Comparison of ENCODE assay signal across 10 cellular contexts in the genomic region with DNA sequence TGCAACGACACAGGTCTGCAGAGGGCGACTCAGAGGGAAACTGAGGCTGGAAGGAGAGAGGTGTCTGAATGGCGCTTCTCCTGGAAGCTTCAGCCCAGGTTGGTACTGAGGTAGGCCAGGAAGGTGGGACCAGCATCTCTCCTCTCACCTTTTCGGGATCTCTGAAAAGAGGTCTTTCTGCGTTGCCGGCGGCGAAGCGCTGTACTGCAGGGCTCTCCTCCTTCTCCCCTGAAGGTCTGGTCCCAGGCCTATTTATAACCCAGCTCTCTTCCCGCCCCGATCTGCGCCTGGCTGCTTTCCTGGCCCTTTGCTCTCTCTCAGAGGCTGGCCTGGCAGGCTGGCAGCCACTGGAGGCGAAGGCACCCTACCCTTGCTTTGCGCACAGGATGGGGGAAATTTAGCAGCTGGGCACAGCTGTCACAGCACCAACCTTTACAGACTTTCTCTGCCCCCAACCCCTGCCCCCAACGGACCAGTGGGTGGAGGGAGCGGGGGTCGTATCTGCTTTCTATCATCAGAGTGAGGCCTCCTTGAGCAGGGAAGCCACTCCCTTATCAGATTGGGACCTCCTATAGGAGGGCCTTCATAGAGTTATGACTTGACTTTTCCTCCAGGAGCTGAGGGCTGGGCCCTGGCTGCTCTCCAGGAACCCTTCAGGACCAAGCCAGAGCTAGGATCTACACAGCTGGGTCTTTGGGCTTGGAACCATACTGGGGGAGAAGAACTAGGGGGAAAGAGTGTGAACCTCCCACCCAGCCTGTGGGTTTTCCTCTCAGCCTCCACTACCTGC. TPM values are rescaled to one million over a fixed set of nuclear protein-coding genes. Genes with fewer than 3 reads are reported as not detected.
A peak's percentile ranks its signal among the peaks of the same experiment; 100 is the strongest.
DNase-seq lines count a peak whose midpoint lies in the region; ATAC-seq and TF ChIP-seq lines count a peak whose summit lies in the region.
"Had no signal": no experiment of that assay in that cellular context is flagged by ENCODE, and none has a peak within 500 bp of the region (broad histone marks: within the 10 kb centered on the region; RNA-seq: fewer than 3 reads in every experiment).

No MANE protein-coding gene starts in this region.

- no peak for TF ChIP-seq EP300 in ovary (IDR thresholded peaks at IDR 0.05)

- H3K4me3 ChIP-seq in CD8-positive, alpha-beta memory T cell (ENCODE audit: low read length), result peak overlapping the region; percentile 45
- H3K4me3 ChIP-seq in right atrium auricular region (peak overlapping the region; percentile 38 to 65), ovary (peak overlapping the region; percentile 30)

- H3K36me3 ChIP-seq in CD8-positive, alpha-beta memory T cell (ENCODE audit: insufficient read depth, low read length), result no peaks in the 10 kb centered on the region
- no peaks in the 10 kb centered on the region for H3K36me3 ChIP-seq in right atrium auricular region
- H3K36me3 ChIP-seq in ovary, result no peaks in the 10 kb centered on the region

- H3K27ac Mint-ChIP-seq in CD8-positive, alpha-beta memory T cell, result peak overlapping the region in 1 of 8 donors; percentile 43
- no peak overlapping the region for H3K27ac Mint-ChIP-seq in WTC11
- no peak overlapping the region for H3K27ac Mint-ChIP-seq in activated CD8-positive, alpha-beta T cell treated with anti-CD3 and anti-CD28 coated beads for 36 hours
- H3K27ac Mint-ChIP-seq: activated CD4-positive, alpha-beta T cell treated with anti-CD3 and anti-CD28 coated beads for 36 hours had no signal

- H3K9me3 Mint-ChIP-seq in CD8-positive, alpha-beta memory T cell, result peaks cover 0 to 4% (median 0%) of the 10 kb centered on the region in 5 donors
- H3K9me3 Mint-ChIP-seq in WTC11, result no peaks in the 10 kb centered on the region
- no peaks in the 10 kb centered on the region for H3K9me3 Mint-ChIP-seq in activated CD8-positive, alpha-beta T cell treated with anti-CD3 and anti-CD28 coated beads for 36 hours

- POLR2A ChIA-PET in CD8-positive, alpha-beta memory T cell (lab: Charles Lee), result no interaction called here
- POLR2A ChIA-PET in WTC11 (lab: Charles Lee), result interaction anchor here (1.4 kb wide), 1 partner anchor 177 kb away, joined by 4 read pairs; no protein-coding TSS in a partner anchor
- POLR2A ChIA-PET in GM10248 (lab: Yijun Ruan, JAX), result no interaction called here
- POLR2A ChIA-PET in activated CD8-positive, alpha-beta T cell treated with anti-CD3 and anti-CD28 coated beads for 36 hours (lab: Charles Lee), result interaction anchor here (0.9 kb wide), 1 partner anchor 37 kb away, joined by 3 read pairs; no protein-coding TSS in a partner anchor

- WGBS in ovary, 3 donors, result 17 to 35% (median 23%) methylated on average over 17 of the region's 17 CpGs

- H3K4me1 ChIP-seq in CD8-positive, alpha-beta memory T cell (ENCODE audit: insufficient read depth, low read length), result peaks cover 24% of the 10 kb centered on the region
- H3K4me1 ChIP-seq in right atrium auricular region, result peaks cover 0 to 91% of the 10 kb centered on the region in 2 donors
- no peaks in the 10 kb centered on the region for H3K4me1 ChIP-seq in ovary (ENCODE audit: insufficient read depth)

- TF ChIP-seq CTCF in WTC11 (IDR thresholded peaks at IDR 0.05) (no peak), right atrium auricular region (IDR thresholded peaks at IDR 0.05) (no peak), ovary (IDR thresholded peaks at IDR 0.05) (no peak), GM10248 (IDR thresholded peaks at IDR 0.05; ENCODE audit: control extremely low read depth, extremely low read depth, low read depth, missing control alignments) (no peak)
- no peak for TF ChIP-seq CTCF in activated CD8-positive, alpha-beta T cell treated with anti-CD3 and anti-CD28 coated beads for 36 hours (IDR thresholded peaks at IDR 0.05)

- H3K27me3 ChIP-seq in CD8-positive, alpha-beta memory T cell (ENCODE audit: insufficient read depth, low read length, poor library complexity, severe bottlenecking), result peaks cover 16% of the 10 kb centered on the region
- no peaks in the 10 kb centered on the region for H3K27me3 ChIP-seq in right atrium auricular region
- no peaks in the 10 kb centered on the region for H3K27me3 ChIP-seq in ovary

- peaks cover 37 to 60% (median 42%) of the 10 kb centered on the region in 3 donors for H3K4me1 Mint-ChIP-seq in CD8-positive, alpha-beta memory T cell
- H3K4me1 Mint-ChIP-seq in WTC11, result peaks cover 67% of the 10 kb centered on the region
- H3K4me1 Mint-ChIP-seq in activated CD8-positive, alpha-beta T cell treated with anti-CD3 and anti-CD28 coated beads for 36 hours (ENCODE audit: low read depth), result peaks cover 12% of the 10 kb centered on the region

- TF ChIP-seq POLR2A in ovary (IDR thresholded peaks at IDR 0.05), result no peak

- DNase-seq in CD8-positive, alpha-beta memory T cell, result no peak
- DNase-seq in WTC11 (ENCODE audit: low spot score) (peak; percentile 52), right atrium auricular region (ENCODE audit: low spot score) (no peak), ovary (no peak), GM10248 (ENCODE audit: extremely low spot score) (no peak), GF-D8 (lab: John Stamatoyannopoulos, UW) (no peak)
- no peak for DNase-seq in activated CD8-positive, alpha-beta T cell treated with anti-CD3 and anti-CD28 coated beads for 36 hours
- DNase-seq: NCI-H1930 had no signal

- ATAC-seq in WTC11, result peak; percentile 12
- no peak for ATAC-seq in HG03025 (IDR thresholded peaks at IDR 0.05; ENCODE audit: low FRiP score, unreplicated experiment)
- no peak for ATAC-seq in activated CD8-positive, alpha-beta T cell treated with anti-CD3 and anti-CD28 coated beads for 36 hours

- no peaks in the 10 kb centered on the region for H3K9me3 ChIP-seq in CD8-positive, alpha-beta memory T cell (ENCODE audit: low read length)
- H3K9me3 ChIP-seq in right atrium auricular region (no peaks in the 10 kb centered on the region), ovary (no peaks in the 10 kb centered on the region)

- H3K27ac ChIP-seq in CD8-positive, alpha-beta memory T cell (ENCODE audit: low read depth, low read length), result no peak overlapping the region
- H3K27ac ChIP-seq in right atrium auricular region (peak overlapping the region; percentile 88 to 93), ovary (no peak overlapping the region)

- intact Hi-C loops in ovary (cut with DNase I), result no loop called here
- intact Hi-C loops in activated CD8-positive, alpha-beta T cell treated with anti-CD3 and anti-CD28 coated beads for 36 hours (cut with micrococcal nuclease), result no loop called here

- peak overlapping the region; percentile 28 to 91 (median 64) for H3K4me3 Mint-ChIP-seq in CD8-positive, alpha-beta memory T cell
- peak overlapping the region; percentile 65 for H3K4me3 Mint-ChIP-seq in WTC11
- H3K4me3 Mint-ChIP-seq in activated CD8-positive, alpha-beta T cell treated with anti-CD3 and anti-CD28 coated beads for 36 hours, result no peak overlapping the region

- H3K36me3 Mint-ChIP-seq in CD8-positive, alpha-beta memory T cell, result no peaks in the 10 kb centered on the region
- H3K36me3 Mint-ChIP-seq in WTC11, result peaks cover 3% of the 10 kb centered on the region; the same call in 1 of the 2 replicates
- H3K36me3 Mint-ChIP-seq in activated CD8-positive, alpha-beta T cell treated with anti-CD3 and anti-CD28 coated beads for 36 hours (ENCODE audit: low read depth), result no peaks in the 10 kb centered on the region

- CTCF ChIA-PET in CD8-positive, alpha-beta memory T cell (lab: Charles Lee), result interaction anchor here (1.4 to 1.7 kb wide), 2 partner anchors 16 to 37 kb away, joined by 3 to 4 read pairs; no protein-coding TSS in a partner anchor
- CTCF ChIA-PET in WTC11 (lab: Charles Lee), result interaction anchor here (1.0 to 10.2 kb wide), 17 partner anchors 11 to 354 kb away, joined by 3 to 108 read pairs (median 5); a partner anchor contains a TSS
- CTCF ChIA-PET in GM10248 (lab: Yijun Ruan, JAX), result interaction anchor here (1.3 to 2.9 kb wide), 2 partner anchors 56 to 101 kb away, joined by 3 to 11 read pairs; no protein-coding TSS in a partner anchor
- CTCF ChIA-PET in activated CD8-positive, alpha-beta T cell treated with anti-CD3 and anti-CD28 coated beads for 36 hours (lab: Charles Lee), result interaction anchor here (2.4 kb wide), 1 partner anchor 155 kb away, joined by 6 read pairs; no protein-coding TSS in a partner anchor

- H3K27me3 Mint-ChIP-seq in CD8-positive, alpha-beta memory T cell, result peaks cover 16 to 41% of the 10 kb centered on the region in 2 donors
- peaks cover 59% of the 10 kb centered on the region for H3K27me3 Mint-ChIP-seq in WTC11 (ENCODE audit: low read depth)
- peaks cover 25% of the 10 kb centered on the region for H3K27me3 Mint-ChIP-seq in activated CD8-positive, alpha-beta T cell treated with anti-CD3 and anti-CD28 coated beads for 36 hours

TF ChIP-seq in WTC11, 78 proteins besides CTCF, POLR2A, EP300 and RAD21 (continues in another document):
- TF ChIP-seq HMGA2 (CRISPR knock-in tag; IDR thresholded peaks at IDR 0.05), result no peak
- TF ChIP-seq, protein P1, sequence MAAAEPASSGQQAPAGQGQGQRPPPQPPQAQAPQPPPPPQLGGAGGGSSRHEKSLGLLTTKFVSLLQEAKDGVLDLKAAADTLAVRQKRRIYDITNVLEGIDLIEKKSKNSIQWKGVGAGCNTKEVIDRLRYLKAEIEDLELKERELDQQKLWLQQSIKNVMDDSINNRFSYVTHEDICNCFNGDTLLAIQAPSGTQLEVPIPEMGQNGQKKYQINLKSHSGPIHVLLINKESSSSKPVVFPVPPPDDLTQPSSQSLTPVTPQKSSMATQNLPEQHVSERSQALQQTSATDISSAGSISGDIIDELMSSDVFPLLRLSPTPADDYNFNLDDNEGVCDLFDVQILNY (CRISPR knock-in tag; IDR thresholded peaks at IDR 0.05), result no peak
- TF ChIP-seq ELF4 (CRISPR knock-in tag; IDR thresholded peaks at IDR 0.05; ENCODE audit: low read depth), result no peak
- 0 out of 2 replicates have a peak, but pooled peaks have one; percentile 20 for TF ChIP-seq SMAD3 (CRISPR knock-in tag; IDR thresholded peaks at IDR 0.05; ENCODE audit: borderline replicate concordance)
- no peak for TF ChIP-seq ZNF423 (CRISPR knock-in tag; IDR thresholded peaks at IDR 0.05)

RNA-seq across cellular contexts. Expression of a gene that starts 1.1 kb away (rescaled TPM):
- total RNA-seq in CD8-positive, alpha-beta memory T cell, result 1 to 10 TPM; 3.6 to 4.8 TPM
- 3.9 TPM for polyA plus RNA-seq in CD8-positive, alpha-beta memory T cell
- total RNA-seq in WTC11 (2021) (14.8 to 15.5 TPM (median 15.0 TPM) in 3 replicates), right atrium auricular region (10 to 100 TPM; 31.3 to 52.1 TPM), ovary (10 to 100 TPM in 1 of 7 donors, 1 to 10 TPM in 6; 2.3 to 16.5 (median 4.4) TPM)
- polyA plus RNA-seq in ovary, result 10 to 100 TPM in 1 of 2 donors, 1 to 10 TPM in 1; 8.6 to 12.3 TPM
- 1 to 10 TPM; 3.5 to 3.8 TPM for total RNA-seq in activated CD8-positive, alpha-beta T cell treated with anti-CD3 and anti-CD28 coated beads for 36 hours

Comparison
In these comparisons a context has a peak if more than half of its experiments do, and no peak if none do; other contexts are left out.
1. H3K27ac ChIP-seq: peak in right atrium auricular region (2 of 2); none in CD8-positive, alpha-beta memory T cell (single experiment) and ovary (0 of 2).
2. POLR2A ChIA-PET loops: an anchor here in WTC11 (1.4 kb wide) and activated CD8-positive, alpha-beta T cell treated with anti-CD3 and anti-CD28 coated beads for 36 hours (0.9 kb wide); none called in CD8-positive, alpha-beta memory T cell and GM10248.
3. Peak in every context shown above with its lines, with median percentiles within 50 percentile points of each other: H3K4me3 ChIP-seq.